In genomic region chr4:101356928-101357327, GRCh38 we compare ENCODE assay signal across 11 cellular contexts. TPM values are rescaled to one million over a fixed set of nuclear protein-coding genes. Genes with fewer than 3 reads are reported as not detected.
A peak's percentile ranks its signal among the peaks of the same experiment; 100 is the strongest.
DNase-seq lines count a peak whose midpoint lies in the region; ATAC-seq, FAIRE-seq and TF ChIP-seq lines count a peak whose summit lies in the region.
"Had no signal": no experiment of that assay in that cellular context is flagged by ENCODE, and none has a peak within 500 bp of the region (broad histone marks: within the 10 kb centered on the region; RNA-seq: fewer than 3 reads in every experiment).

No MANE protein-coding gene starts in this region.

- H2AFZ ChIP-seq in PC-9 = no peak overlapping the region

- H3K4me2 ChIP-seq in PC-9 = peak overlapping the region; percentile 68

- peaks cover 31% of the 10 kb centered on the region for H3K4me1 Mint-ChIP-seq in Caco-2 (ENCODE audit: low read depth, unreplicated experiment)
- no peaks in the 10 kb centered on the region for H3K4me1 Mint-ChIP-seq in T-cell

- TF ChIP-seq CTCF in Caco-2 (IDR thresholded peaks at IDR 0.05; ENCODE audit: insufficient read depth in 1 of 2, low read depth in 1 of 2, low read length in 1 of 2, severe bottlenecking in 1 of 2, unreplicated experiment in 1 of 2) = no peak
- TF ChIP-seq CTCF in PC-9 (conservative IDR thresholded peaks at IDR 0.05) = no peak
- TF ChIP-seq CTCF in omental fat pad (IDR thresholded peaks at IDR 0.05) = no peak
- no peak for TF ChIP-seq CTCF in GM10266 (IDR thresholded peaks at IDR 0.05; ENCODE audit: control insufficient read depth, insufficient read depth, low read depth, missing control alignments)

- intact Hi-C loops in Caco-2 (cut with micrococcal nuclease; ENCODE audit: unreplicated experiment) (loop anchor here (1.0 kb wide), 2 partner anchors 10 kb away; partner anchors contain the start of gene PPP3CA), PC-9 (cut with micrococcal nuclease; ENCODE audit: unreplicated experiment) (no loop called here)

- H3K27ac Mint-ChIP-seq in Caco-2 (ENCODE audit: unreplicated experiment) = peak overlapping the region; percentile 92
- H3K27ac Mint-ChIP-seq in T-cell = no peak overlapping the region
- H3K27ac Mint-ChIP-seq: IgD-negative memory B cell had no signal

- POLR2A ChIA-PET in Caco-2 (lab: Charles Lee) = no interaction called here
- POLR2A ChIA-PET in PC-9 (lab: Charles Lee; ENCODE audit: unreplicated experiment) = interaction anchor here (0.6 kb wide), 1 partner anchor 10 kb away, joined by 12 read pairs; no protein-coding TSS in a partner anchor
- POLR2A ChIA-PET in T-cell (lab: Charles Lee) = no interaction called here

- no peak overlapping the region for H3K4me3 ChIP-seq in Caco-2 (ENCODE audit: low read depth, low read length)
- no peak overlapping the region for H3K4me3 ChIP-seq in PC-9

- no peak for FAIRE-seq in HTR-8/SVneo (lab: Jason Lieb, UNC)

- H3F3A ChIP-seq in PC-9 (ENCODE audit: insufficient read depth, low read depth) = peaks cover 28% of the 10 kb centered on the region

- no peaks in the 10 kb centered on the region for H3K27me3 Mint-ChIP-seq in Caco-2 (ENCODE audit: insufficient read depth, unreplicated experiment)
- peaks cover 6 to 24% of the 10 kb centered on the region in 2 donors for H3K27me3 Mint-ChIP-seq in T-cell
- H3K27me3 Mint-ChIP-seq: IgD-negative memory B cell had no signal

- H3K9me3 Mint-ChIP-seq in Caco-2 (ENCODE audit: unreplicated experiment) = peaks cover 10% of the 10 kb centered on the region
- H3K9me3 Mint-ChIP-seq in T-cell = no peaks in the 10 kb centered on the region

- no peaks in the 10 kb centered on the region for H4K20me1 ChIP-seq in PC-9 (ENCODE audit: insufficient read depth)

- BruUV-seq in Caco-2 (replicated peaks; lab: Mats Ljungman, UMichigan) = TSS peak; percentile 54
- BruUV-seq in PC-9 (replicated peaks; lab: Mats Ljungman, UMichigan) = no TSS peak

- H3K27ac ChIP-seq in PC-9 = peak overlapping the region; percentile 96
- H3K27ac ChIP-seq: VCaP had no signal

- H3K4me3 Mint-ChIP-seq in Caco-2 (ENCODE audit: unreplicated experiment) (peak overlapping the region; percentile 59), T-cell (no peak overlapping the region)

- H3K79me2 ChIP-seq in PC-9 (ENCODE audit: low read depth) = no peaks in the 10 kb centered on the region

- H3K36me3 ChIP-seq in Caco-2 (ENCODE audit: control insufficient read depth, insufficient read depth, low read length) (no peaks in the 10 kb centered on the region), PC-9 (ENCODE audit: low read depth) (no peaks in the 10 kb centered on the region)

- DNase-seq in Caco-2 = peak; percentile 67 to 84
- peak; percentile 68 to 90 for DNase-seq in PC-9
- DNase-seq in omental fat pad (ENCODE audit: low spot score) = no peak
- DNase-seq in HTR-8/SVneo (ENCODE audit: insufficient read length, low spot score) = no peak
- no peak for DNase-seq in T-cell
- DNase-seq in GM10266 (ENCODE audit: extremely low spot score) = no peak
- DNase-seq: amygdala had no signal

- ATAC-seq in esophagus mucosa (peak; percentile 91), omental fat pad (ENCODE audit: low FRiP score) (peak; percentile 72), T-cell (replicated peaks in 1 of 4) (no peak), HG03378 (IDR thresholded peaks at IDR 0.05; ENCODE audit: unreplicated experiment) (no peak)

- H3K27me3 ChIP-seq in Caco-2 (replicated peaks; ENCODE audit: control insufficient read depth, insufficient read depth, low read length) = no peaks in the 10 kb centered on the region
- H3K27me3 ChIP-seq in PC-9 (ENCODE audit: insufficient read depth, low read depth) = no peaks in the 10 kb centered on the region

- H3K36me3 Mint-ChIP-seq in Caco-2 (ENCODE audit: insufficient read depth, unreplicated experiment) (no peaks in the 10 kb centered on the region), T-cell (no peaks in the 10 kb centered on the region)
- H3K36me3 Mint-ChIP-seq: IgD-negative memory B cell had no signal

- H3K4me1 ChIP-seq in Caco-2 = peaks cover 43% of the 10 kb centered on the region
- peaks cover 33% of the 10 kb centered on the region for H3K4me1 ChIP-seq in PC-9 (replicated peaks; ENCODE audit: insufficient read depth)

- H3K9me3 ChIP-seq in Caco-2 = no peaks in the 10 kb centered on the region
- H3K9me3 ChIP-seq in PC-9 (ENCODE audit: insufficient read depth, low read depth) = peaks cover 5% of the 10 kb centered on the region; the same call in 1 of the 2 replicates

- H3K9me2 ChIP-seq in PC-9 (ENCODE audit: insufficient read depth) = no peaks in the 10 kb centered on the region

- CTCF ChIA-PET in Caco-2 (lab: Charles Lee) (interaction anchor here (0.9 kb wide), 1 partner anchor 9 kb away, joined by 4 read pairs; the partner anchor contains the start of gene PPP3CA), PC-9 (lab: Charles Lee) (interaction anchor here (0.6 kb wide), 1 partner anchor 618 kb away, joined by 5 read pairs; no protein-coding TSS in a partner anchor), T-cell (lab: Charles Lee) (no interaction called here)

RNA-seq across cellular contexts. Expression of gene PPP3CA, which starts 9.6 kb away (rescaled TPM):
- total RNA-seq in Caco-2 (2022) (33.8 and 34.1 TPM in 2 replicates), PC-9 (2021) (40.2 and 43.1 TPM in 2 replicates), esophagus mucosa (18.5 TPM), omental fat pad (10 to 100 TPM; 29.8 to 56.6 (median 35.3) TPM), T-cell (10 to 100 TPM; 28.2 to 35.7 (median 33.5) TPM)

Comparison
In these comparisons a context has a peak if more than half of its experiments do, and no peak if none do; other contexts are left out.
1. DNase-seq: peak in Caco-2 (2 of 2) and PC-9 (2 of 2); none in omental fat pad (single experiment), HTR-8/SVneo (single experiment), T-cell (0 of 34) and GM10266 (single experiment).
2. ATAC-seq: peak in esophagus mucosa (single experiment) and omental fat pad (single experiment); none in T-cell (0 of 4) and HG03378 (single experiment).
3. CTCF ChIA-PET loops: an anchor here in Caco-2 (0.9 kb wide) and PC-9 (0.6 kb wide); none called in T-cell.